ENCODE assay signal across 1 cellular context in genomic region chr10:86535057-86535882, GRCh38.
A peak's percentile ranks its signal among the peaks of the same experiment; 100 is the strongest.
TF ChIP-seq lines count a peak whose summit lies in the region.

No MANE protein-coding gene starts in this region.

TF ChIP-seq in HepG2, 621 proteins besides CTCF, POLR2A, EP300 and RAD21 (continued from another document):
- TF ChIP-seq ARNT2 (CRISPR knock-in tag; IDR thresholded peaks at IDR 0.05; ENCODE audit: low read depth) (no peak), CHCHD3 (CRISPR knock-in tag; IDR thresholded peaks at IDR 0.05) (no peak), TCF7L2 (IDR thresholded peaks at IDR 0.05; ENCODE audit: low read depth, low read length) (no peak), ZNF83 (CRISPR knock-in tag; IDR thresholded peaks at IDR 0.05; ENCODE audit: borderline replicate concordance) (no peak), FOXC1 (CRISPR knock-in tag; IDR thresholded peaks at IDR 0.05; ENCODE audit: borderline replicate concordance) (peak; percentile 91; the same call in 1 of the 2 replicates), ZNF567 (CRISPR knock-in tag; IDR thresholded peaks at IDR 0.05; ENCODE audit: borderline replicate concordance) (no peak), NFE2 (CRISPR knock-in tag; IDR thresholded peaks at IDR 0.05) (no peak), CENPX (CRISPR knock-in tag; IDR thresholded peaks at IDR 0.05) (no peak), CREM (IDR thresholded peaks at IDR 0.05) (no peak), CREM (CRISPR knock-in tag; IDR thresholded peaks at IDR 0.05) (no peak), PHF8 (CRISPR knock-in tag; IDR thresholded peaks at IDR 0.05) (peak; percentile 64), CC2D1A (CRISPR knock-in tag; IDR thresholded peaks at IDR 0.05) (no peak), ZNF577 (CRISPR knock-in tag; IDR thresholded peaks at IDR 0.05; ENCODE audit: borderline replicate concordance, low read depth) (no peak), SP2 (CRISPR knock-in tag; IDR thresholded peaks at IDR 0.05) (no peak), GLMP (CRISPR knock-in tag; IDR thresholded peaks at IDR 0.05; ENCODE audit: borderline replicate concordance) (no peak), AGO2 (optimal IDR thresholded peaks at IDR 0.05; ENCODE audit: low read depth, low read length) (no peak), ZBTB20 (CRISPR knock-in tag; IDR thresholded peaks at IDR 0.05; ENCODE audit: borderline replicate concordance, low read depth) (peak; percentile 51; the same call in 1 of the 2 replicates), ZNF580 (CRISPR knock-in tag; IDR thresholded peaks at IDR 0.05; ENCODE audit: borderline replicate concordance, low read depth) (peak; percentile 30; the same call in 1 of the 2 replicates), ZNF557 (CRISPR knock-in tag; IDR thresholded peaks at IDR 0.05) (no peak), KAT7 (CRISPR knock-in tag; IDR thresholded peaks at IDR 0.05; ENCODE audit: borderline replicate concordance) (0 out of 2 replicates have a peak, but pooled peaks have one; percentile 20), ZNF430 (CRISPR knock-in tag; IDR thresholded peaks at IDR 0.05) (no peak), MTF1 (CRISPR knock-in tag; IDR thresholded peaks at IDR 0.05) (no peak), PITX1 (CRISPR knock-in tag; IDR thresholded peaks at IDR 0.05) (0 out of 2 replicates have a peak, but pooled peaks have one; percentile 11), ZFAT (CRISPR knock-in tag; conservative IDR thresholded peaks at IDR 0.05) (no peak), ZMYM4 (CRISPR knock-in tag; IDR thresholded peaks at IDR 0.05) (peak; percentile 48)
- TF ChIP-seq, protein P1, sequence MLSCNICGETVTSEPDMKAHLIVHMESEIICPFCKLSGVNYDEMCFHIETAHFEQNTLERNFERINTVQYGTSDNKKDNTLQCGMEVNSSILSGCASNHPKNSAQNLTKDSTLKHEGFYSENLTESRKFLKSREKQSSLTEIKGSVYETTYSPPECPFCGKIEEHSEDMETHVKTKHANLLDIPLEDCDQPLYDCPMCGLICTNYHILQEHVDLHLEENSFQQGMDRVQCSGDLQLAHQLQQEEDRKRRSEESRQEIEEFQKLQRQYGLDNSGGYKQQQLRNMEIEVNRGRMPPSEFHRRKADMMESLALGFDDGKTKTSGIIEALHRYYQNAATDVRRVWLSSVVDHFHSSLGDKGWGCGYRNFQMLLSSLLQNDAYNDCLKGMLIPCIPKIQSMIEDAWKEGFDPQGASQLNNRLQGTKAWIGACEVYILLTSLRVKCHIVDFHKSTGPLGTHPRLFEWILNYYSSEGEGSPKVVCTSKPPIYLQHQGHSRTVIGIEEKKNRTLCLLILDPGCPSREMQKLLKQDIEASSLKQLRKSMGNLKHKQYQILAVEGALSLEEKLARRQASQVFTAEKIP (CRISPR knock-in tag; IDR thresholded peaks at IDR 0.05; ENCODE audit: borderline replicate concordance) = no peak
